In the genomic region with DNA sequence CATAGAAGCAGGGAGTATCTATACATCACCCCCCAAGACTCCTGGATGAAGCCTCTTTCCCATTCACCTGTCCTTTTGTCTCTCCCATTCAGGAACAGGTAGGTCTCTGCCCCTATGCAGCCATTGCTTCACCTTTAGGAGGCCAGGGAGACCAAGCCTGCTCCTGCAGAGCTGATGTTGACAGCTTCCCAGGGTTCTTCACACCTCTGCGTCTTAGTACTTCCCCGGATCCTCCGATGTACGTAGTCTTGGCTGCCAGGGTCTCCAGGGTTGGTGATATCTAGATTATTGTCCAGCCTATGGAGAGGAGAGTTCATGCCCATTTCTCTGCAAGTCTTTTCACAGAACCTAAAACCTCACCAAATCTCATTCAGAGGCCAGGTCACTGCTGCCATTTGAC, we compare ENCODE assay signal across 27 cellular contexts.
"Had no signal": no experiment of that assay in that cellular context is flagged by ENCODE, and none has a peak within 500 bp of the region (broad histone marks: within the 10 kb centered on the region; RNA-seq: fewer than 3 reads in every experiment).

No MANE protein-coding gene starts in this region.

- H3K36me3 ChIP-seq: left lung, lower lobe of right lung, ovary, right atrium auricular region, right lobe of liver, tibial nerve, upper lobe of left lung, vagina had no signal

- H3K4me3 ChIP-seq: left lung, lower lobe of right lung, mucosa of descending colon, ovary, right atrium auricular region, right lobe of liver, smooth muscle cell, tibial nerve, upper lobe of left lung, vagina had no signal

- H3K27ac ChIP-seq: left lung, lower lobe of right lung, ovary, right atrium auricular region, right lobe of liver, tibial nerve, upper lobe of left lung, vagina had no signal

- H3K36me3 Mint-ChIP-seq: natural killer cell treated with Interleukin-12 subunit alpha and Interleukin-12 subunit beta and Interleukin-15 and Interleukin-18, amount 100 ng/mL, for 72 hours; stimulated activated memory B cell treated with anti-CD40 and anti-IgM and Interleukin-4, amounts not matched to agents 10 μg/mL and 1 μg/mL and 100 μg/mL, for 72 hours had no signal

- ATAC-seq: left colon; left lung; lower lobe of right lung; mucosa of descending colon; naive thymus-derived CD4-positive, alpha-beta T cell; natural killer cell treated with Interleukin-12 subunit alpha and Interleukin-12 subunit beta and Interleukin-15 and Interleukin-18, amount 100 ng/mL, for 72 hours; stimulated activated memory B cell treated with anti-CD40 and anti-IgM and Interleukin-4, amounts not matched to agents 10 μg/mL and 1 μg/mL and 100 μg/mL, for 72 hours; stimulated activated naive CD8-positive, alpha-beta T cell treated with anti-CD3 and anti-CD28 coated beads, Interleukin-15, amount 100 ng/mL, for 72 hours had no signal

- H3K27me3 Mint-ChIP-seq: naive thymus-derived CD4-positive, alpha-beta T cell; stimulated activated naive CD8-positive, alpha-beta T cell treated with anti-CD3 and anti-CD28 coated beads, Interleukin-15, amount 100 ng/mL, for 72 hours had no signal

- H3K27me3 ChIP-seq: left lung, ovary, right atrium auricular region, right lobe of liver, tibial nerve, upper lobe of left lung, vagina had no signal

- DNase-seq: hypothalamus; immature natural killer cell; kidney; left colon; left lung; lower lobe of right lung; mammary epithelial cell; midbrain; mucosa of descending colon; naive thymus-derived CD4-positive, alpha-beta T cell; ovary; stimulated activated CD4-positive, alpha-beta T cell treated with anti-CD3 and anti-CD28 coated beads, Interleukin-1b, Interleukin-23, amount 100 ng/mL, for 48 hours; stimulated activated CD4-positive, alpha-beta T cell treated with anti-CD3 and anti-CD28 coated beads, Interleukin-2, amount 100 ng/mL, for 48 hours; stimulated activated CD4-positive, alpha-beta T cell treated with anti-CD3 and anti-CD28 coated beads, Interleukin-4, amount 100 ng/mL, for 4 hours; stimulated activated CD8-positive, alpha-beta memory T cell treated with anti-CD3 and anti-CD28 coated beads, Interleukin-4, amount 100 ng/mL, for 48 hours; stimulated activated naive CD4-positive, alpha-beta T cell treated with Interleukin-2 at 50 U/mL for 16 hours; stimulated activated naive CD8-positive, alpha-beta T cell treated with anti-CD3 and anti-CD28 coated beads, Interleukin-15, amount 100 ng/mL, for 72 hours; substantia nigra; upper lobe of left lung had no signal

- H3K9me3 Mint-ChIP-seq: immature natural killer cell; stimulated activated naive CD8-positive, alpha-beta T cell treated with anti-CD3 and anti-CD28 coated beads, Interleukin-15, amount 100 ng/mL, for 72 hours had no signal

- H3K27ac Mint-ChIP-seq: immature natural killer cell; naive thymus-derived CD4-positive, alpha-beta T cell; progenitor cell of endocrine pancreas; stimulated activated memory B cell treated with anti-CD40 and anti-IgM and Interleukin-4, amounts not matched to agents 10 μg/mL and 1 μg/mL and 100 μg/mL, for 72 hours; stimulated activated naive CD8-positive, alpha-beta T cell treated with anti-CD3 and anti-CD28 coated beads, Interleukin-15, amount 100 ng/mL, for 72 hours had no signal

- H3K4me1 ChIP-seq: left lung, lower lobe of right lung, right atrium auricular region, right lobe of liver, tibial nerve, upper lobe of left lung, vagina had no signal

- H3K4me1 Mint-ChIP-seq: immature natural killer cell had no signal

- H3K9me3 ChIP-seq: left lung, lower lobe of right lung, mucosa of descending colon, ovary, right atrium auricular region, right lobe of liver, upper lobe of left lung, vagina had no signal

- H3K4me3 Mint-ChIP-seq: immature natural killer cell; naive thymus-derived CD4-positive, alpha-beta T cell; natural killer cell treated with Interleukin-12 subunit alpha and Interleukin-12 subunit beta and Interleukin-15 and Interleukin-18, amount 100 ng/mL, for 72 hours; stimulated activated memory B cell treated with anti-CD40 and anti-IgM and Interleukin-4, amounts not matched to agents 10 μg/mL and 1 μg/mL and 100 μg/mL, for 72 hours; stimulated activated naive CD8-positive, alpha-beta T cell treated with anti-CD3 and anti-CD28 coated beads, Interleukin-15, amount 100 ng/mL, for 72 hours had no signal
